19 cellular contexts compared by ENCODE assay signal in the genomic region with DNA sequence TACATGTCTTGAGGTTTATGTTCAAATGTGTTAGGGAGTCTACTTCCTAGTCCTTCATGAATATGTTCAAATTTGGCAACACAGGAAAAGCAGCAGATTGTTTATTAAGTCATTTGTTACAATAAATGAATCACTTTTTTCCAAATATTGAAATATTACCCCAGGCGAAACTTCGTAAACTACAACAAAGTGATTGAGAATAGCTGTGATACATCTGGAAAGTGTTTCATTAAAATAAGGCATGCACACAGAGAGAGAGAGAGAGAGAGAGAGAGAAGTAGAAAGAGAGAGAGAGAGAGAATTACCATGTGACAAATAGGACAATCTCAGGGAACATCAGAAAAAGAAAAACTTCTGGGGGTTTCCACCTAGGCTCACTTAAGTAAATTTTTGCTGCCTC.
"Had no signal": no experiment of that assay in that cellular context is flagged by ENCODE, and none has a peak within 500 bp of the region (broad histone marks: within the 10 kb centered on the region; RNA-seq: fewer than 3 reads in every experiment).

No MANE protein-coding gene starts in this region.

- H3K27ac ChIP-seq: RWPE1 had no signal

- H3K4me2 ChIP-seq: SK-N-SH had no signal

- H3K9me2 ChIP-seq: SK-N-SH had no signal

- DNase-seq: IMR-90, Kasumi-1, KG1, MM.1S, NCI-H1092 treated with DMSO at 0.1 percent for 48 hours, NCI-H1417, NCI-H146, NCI-H1694 treated with DMSO at 0.1 percent for 48 hours, NCI-H1930, NCI-H2081, NCI-H2171, NCI-H226, NCI-H510A, NCI-H524 treated with DMSO at 0.1 percent for 48 hours, NCI-H774, PC-3, SHP77, SK-N-SH had no signal

- H3K9ac ChIP-seq: SK-N-SH had no signal

- H3K9me3 ChIP-seq: SK-N-SH had no signal
